In genomic region chr10:108911814-108912541, GRCh38 we compare ENCODE assay signal across 9 cellular contexts.
A peak's percentile ranks its signal among the peaks of the same experiment; 100 is the strongest.
DNase-seq lines count a peak whose midpoint lies in the region; ATAC-seq, FAIRE-seq and TF ChIP-seq lines count a peak whose summit lies in the region.
"Had no signal": no experiment of that assay in that cellular context is flagged by ENCODE, and none has a peak within 500 bp of the region (broad histone marks: within the 10 kb centered on the region; RNA-seq: fewer than 3 reads in every experiment).

No MANE protein-coding gene starts in this region.

- H3K4me2 ChIP-seq in A549, result peak overlapping the region; percentile 84

- FAIRE-seq in A549 (lab: Jason Lieb, UNC) (no peak), GM19239 (lab: Jason Lieb, UNC) (peak; percentile 40), HTR-8/SVneo (lab: Jason Lieb, UNC) (no peak)

- TF ChIP-seq CTCF in A549 (IDR thresholded peaks at IDR 0.05) (peak; percentile 32; the same call in 1 of the 3 replicates), cardiac fibroblast (IDR thresholded peaks at IDR 0.05; ENCODE audit: low read depth, low read length) (peak; percentile 49), suprapubic skin (IDR thresholded peaks at IDR 0.05) (peak in 1 of 2 donors; percentile 11)

- no peaks in the 10 kb centered on the region for H3K4me1 Mint-ChIP-seq in effector memory CD8-positive, alpha-beta T cell (ENCODE audit: low read depth in 2 of 2)
- H3K4me1 Mint-ChIP-seq: central memory CD8-positive, alpha-beta T cell had no signal

- no peaks in the 10 kb centered on the region for H3K36me3 ChIP-seq in suprapubic skin

- ATAC-seq in A549 (peak; percentile 97 to 100), left lobe of liver (peak; percentile 92), HG03521 (IDR thresholded peaks at IDR 0.05; ENCODE audit: unreplicated experiment) (no peak)
- no peak for ATAC-seq in effector memory CD8-positive, alpha-beta T cell (replicated peaks)

- no peaks in the 10 kb centered on the region for H3K36me3 Mint-ChIP-seq in effector memory CD8-positive, alpha-beta T cell (ENCODE audit: insufficient read depth)

- H3K27ac Mint-ChIP-seq in effector memory CD8-positive, alpha-beta T cell, result no peak overlapping the region

- no peaks in the 10 kb centered on the region for H3K4me1 ChIP-seq in A549
- peaks cover 6% of the 10 kb centered on the region for H3K4me1 ChIP-seq in suprapubic skin

- peak overlapping the region; percentile 36 for H3K4me3 ChIP-seq in A549
- peak overlapping the region; percentile 37 to 40 for H3K4me3 ChIP-seq in cardiac fibroblast (replicated peaks in 1 of 2; ENCODE audit: low read depth in 2 of 2, low read length in 2 of 2)
- H3K4me3 ChIP-seq in suprapubic skin, result peak overlapping the region; percentile 39

- H3K9me3 ChIP-seq in A549 (no peaks in the 10 kb centered on the region), suprapubic skin (no peaks in the 10 kb centered on the region)

- peaks cover 8% of the 10 kb centered on the region for H3K27me3 ChIP-seq in suprapubic skin

- POLR2A ChIA-PET in A549 (lab: Yijun Ruan, JAX), result no interaction called here

- DNase-seq in A549 (ENCODE audit: low read depth in 1 of 2, low spot score in 1 of 2), result peak; percentile 15 to 68
- DNase-seq in GM19239 (ENCODE audit: insufficient read length, low spot score), result no peak
- peak; percentile 50 for DNase-seq in HTR-8/SVneo (ENCODE audit: insufficient read length, low spot score)
- peak; percentile 37 to 44 for DNase-seq in cardiac fibroblast (ENCODE audit: low read depth in 2 of 2)
- DNase-seq in left lobe of liver (ENCODE audit: low spot score), result peak; percentile 50
- peak; percentile 78 to 79 for DNase-seq in suprapubic skin (ENCODE audit: low spot score in 2 of 2)
- no peak for DNase-seq in effector memory CD8-positive, alpha-beta T cell

- WGBS in A549 (ENCODE audit: missing lambda C conversion rate), result 8% methylated on average over 21 of the region's 47 CpGs
- WGBS in suprapubic skin, result 9% methylated on average over 13 of the region's 47 CpGs

- H3K27ac ChIP-seq in A549 (no peak overlapping the region), suprapubic skin (no peak overlapping the region)

- H3K27me3 Mint-ChIP-seq in effector memory CD8-positive, alpha-beta T cell, result no peaks in the 10 kb centered on the region
- H3K27me3 Mint-ChIP-seq: central memory CD8-positive, alpha-beta T cell had no signal

- CTCF ChIA-PET in A549 (lab: Yijun Ruan, JAX), result interaction anchor here (0.6 to 1.7 kb wide), 4 partner anchors 10 to 1375 kb away, joined by 3 to 6 read pairs (median 4); no protein-coding TSS in a partner anchor

- no peak overlapping the region for H3K4me3 Mint-ChIP-seq in effector memory CD8-positive, alpha-beta T cell
- H3K4me3 Mint-ChIP-seq: central memory CD8-positive, alpha-beta T cell had no signal

- TF ChIP-seq POLR2A in A549 (IDR thresholded peaks at IDR 0.05; ENCODE audit: low read length) (no peak), suprapubic skin (IDR thresholded peaks at IDR 0.05) (no peak)

- H3K9me3 Mint-ChIP-seq in effector memory CD8-positive, alpha-beta T cell, result peaks cover 7 to 10% of the 10 kb centered on the region in 2 donors

- TF ChIP-seq EP300 in A549 (IDR thresholded peaks at IDR 0.05), result no peak
- TF ChIP-seq EP300 in suprapubic skin (IDR thresholded peaks at IDR 0.05), result no peak

- TF ChIP-seq RAD21 in A549 (conservative IDR thresholded peaks at IDR 0.05 in 1 of 2, IDR thresholded peaks at IDR 0.05 in 1 of 2), result peak; percentile 26 to 30; a peak in 2 of 5 replicates

TF ChIP-seq in A549, 52 proteins besides CTCF, POLR2A, EP300 and RAD21:
- TF ChIP-seq REST (IDR thresholded peaks at IDR 0.05), result no peak
- no peak for TF ChIP-seq USF2 (IDR thresholded peaks at IDR 0.05)
- TF ChIP-seq E2F6 (IDR thresholded peaks at IDR 0.05; ENCODE audit: borderline replicate concordance, low read depth), result no peak
- no peak for TF ChIP-seq ATOH8 (CRISPR knock-in tag; IDR thresholded peaks at IDR 0.05; ENCODE audit: low read depth)
- no peak for TF ChIP-seq CBX2 (IDR thresholded peaks at IDR 0.05; ENCODE audit: borderline replicate concordance, low read depth)
- peak; percentile 19; the same call in 1 of the 3 replicates for TF ChIP-seq SMC3 (IDR thresholded peaks at IDR 0.05)
- no peak for TF ChIP-seq PHF8 (IDR thresholded peaks at IDR 0.05; ENCODE audit: borderline replicate concordance, low read depth)

Comparison
In these comparisons a context has a peak if more than half of its experiments do, and no peak if none do; other contexts are left out.
1. ATAC-seq: peak in A549 (2 of 2) and left lobe of liver (single experiment); none in effector memory CD8-positive, alpha-beta T cell (single experiment) and HG03521 (single experiment).
2. DNase-seq: peak in A549 (2 of 2), HTR-8/SVneo (single experiment), cardiac fibroblast (2 of 2), left lobe of liver (single experiment) and suprapubic skin (2 of 2); none in GM19239 (single experiment) and effector memory CD8-positive, alpha-beta T cell (0 of 3).
3. Peak in every context shown above with its lines, with median percentiles within 50 percentile points of each other: H3K4me3 ChIP-seq.